In genomic region chr10:104248921-104249320, GRCh38 we compare ENCODE assay signal across 4 cellular contexts. TPM values are rescaled to one million over a fixed set of nuclear protein-coding genes. Genes with fewer than 3 reads are reported as not detected.
"Had no signal": no experiment of that assay in that cellular context is flagged by ENCODE, and none has a peak within 500 bp of the region (broad histone marks: within the 10 kb centered on the region; RNA-seq: fewer than 3 reads in every experiment).

No MANE protein-coding gene starts in this region.

RNA-seq across cellular contexts. Expression of gene CFAP43, which starts 16.8 kb away (rescaled TPM):
- total RNA-seq: dermis blood vessel endothelial cell, esophagus mucosa, gastrocnemius medialis, left ventricle myocardium inferior had no signal
